ENCODE assay signal across 8 cellular contexts in genomic region chr17:34998205-34998604, GRCh38. TPM values are rescaled to one million over a fixed set of nuclear protein-coding genes. Genes with fewer than 3 reads are reported as not detected.
DNase-seq lines count a peak whose midpoint lies in the region; ATAC-seq and TF ChIP-seq lines count a peak whose summit lies in the region.

No MANE protein-coding gene starts in this region.

- H3K27ac ChIP-seq in BLaER1 treated with 17β-estradiol and CSF1 and Interleukin-3, amounts not matched to agents 10 nM and 100 nM: peak overlapping the region in 8 of 11 experiments; percentile 33 to 71 (median 58); a peak in 15 of 22 replicates

- peak; percentile 98 for ATAC-seq in effector memory CD8-positive, alpha-beta T cell (replicated peaks)

- H3K27me3 ChIP-seq in BLaER1 treated with 17β-estradiol and CSF1 and Interleukin-3, amounts not matched to agents 10 nM and 100 nM: no peaks in the 10 kb centered on the region

- no peak overlapping the region for H3K4me3 Mint-ChIP-seq in effector memory CD8-positive, alpha-beta T cell
- H3K4me3 Mint-ChIP-seq in mesothelial cell of epicardium: no peak overlapping the region

- H4K20me1 ChIP-seq in BLaER1 treated with 17β-estradiol and CSF1 and Interleukin-3, amounts not matched to agents 10 nM and 100 nM: no peaks in the 10 kb centered on the region; a peak in 1 of 22 replicates

- peaks cover 6 to 7% of the 10 kb centered on the region in 2 donors for H3K4me1 Mint-ChIP-seq in effector memory CD8-positive, alpha-beta T cell (ENCODE audit: low read depth in 2 of 2)
- peaks cover 21% of the 10 kb centered on the region for H3K4me1 Mint-ChIP-seq in mesothelial cell of epicardium

- no peaks in the 10 kb centered on the region for H3K9me3 Mint-ChIP-seq in effector memory CD8-positive, alpha-beta T cell
- H3K9me3 Mint-ChIP-seq in mesothelial cell of epicardium: no peaks in the 10 kb centered on the region

- peak overlapping the region; percentile 46 to 67 for H3K27ac Mint-ChIP-seq in effector memory CD8-positive, alpha-beta T cell
- H3K27ac Mint-ChIP-seq in mesothelial cell of epicardium: peak overlapping the region; percentile 97

- no peaks in the 10 kb centered on the region for H3K27me3 Mint-ChIP-seq in effector memory CD8-positive, alpha-beta T cell
- H3K27me3 Mint-ChIP-seq in mesothelial cell of epicardium (ENCODE audit: low read depth): no peaks in the 10 kb centered on the region

- DNase-seq in GM20000 (ENCODE audit: low spot score): peak; percentile 87
- peak; percentile 25 to 71 for DNase-seq in NCI-H526 (lab: John Stamatoyannopoulos, UW)
- DNase-seq in activated CD8-positive, alpha-beta memory T cell treated with anti-CD3 and anti-CD28 coated beads for 48 hours (ENCODE audit: low read depth in 2 of 3, low spot score in 2 of 3): peak; percentile 52 to 63 (median 56)
- DNase-seq in effector memory CD8-positive, alpha-beta T cell: peak; percentile 74 to 78 (median 75)
- DNase-seq in mesothelial cell of epicardium (ENCODE audit: low spot score in 2 of 2, unreplicated experiment in 2 of 2): peak in 1 of 2 experiments; percentile 59
- DNase-seq in stimulated activated CD8-positive, alpha-beta memory T cell treated with anti-CD3 and anti-CD28 coated beads, Interleukin-2, amount 100 ng/mL, for 1 hour (ENCODE audit: low read depth in 2 of 2): peak; percentile 57 to 60
- no peak for DNase-seq in NCI-H1105 (lab: John Stamatoyannopoulos, UW)

- H3K9ac ChIP-seq in BLaER1 treated with 17β-estradiol and CSF1 and Interleukin-3, amounts not matched to agents 10 nM and 100 nM: peak overlapping the region in 10 of 11 experiments; percentile 9 to 44 (median 31); a peak in 11 of 22 replicates

- H3K9me3 ChIP-seq in BLaER1 treated with 17β-estradiol and CSF1 and Interleukin-3, amounts not matched to agents 10 nM and 100 nM (replicated peaks in 1 of 11): no peaks in the 10 kb centered on the region

- H3K36me3 ChIP-seq in BLaER1 treated with 17β-estradiol and CSF1 and Interleukin-3, amounts not matched to agents 10 nM and 100 nM: peaks cover 35 to 100% (median 98%) of the 10 kb centered on the region in 11 experiments

- H3K4me3 ChIP-seq in BLaER1 treated with 17β-estradiol and CSF1 and Interleukin-3, amounts not matched to agents 10 nM and 100 nM: no peak overlapping the region

- peak overlapping the region in 4 of 11 experiments; percentile 1 to 27 (median 22); a peak in 3 of 22 replicates for H3K4me2 ChIP-seq in BLaER1 treated with 17β-estradiol and CSF1 and Interleukin-3, amounts not matched to agents 10 nM and 100 nM

- TF ChIP-seq CTCF in GM20000 (IDR thresholded peaks at IDR 0.05; ENCODE audit: extremely low read depth, missing control alignments) (peak; percentile 93), mesothelial cell of epicardium (IDR thresholded peaks at IDR 0.05; ENCODE audit: unreplicated experiment) (no peak)

- peaks cover 0 to 45% (median 17%) of the 10 kb centered on the region in 10 experiments; a peak in 16 of 20 replicates for H3K4me1 ChIP-seq in BLaER1 treated with 17β-estradiol and CSF1 and Interleukin-3, amounts not matched to agents 10 nM and 100 nM

- H3K36me3 Mint-ChIP-seq in effector memory CD8-positive, alpha-beta T cell (ENCODE audit: insufficient read depth): peaks cover 35% of the 10 kb centered on the region
- H3K36me3 Mint-ChIP-seq in mesothelial cell of epicardium: peaks cover 42% of the 10 kb centered on the region

RNA-seq across cellular contexts. Expression of gene LIG3, which starts 17.9 kb away (rescaled TPM):
- total RNA-seq in mesothelial cell of epicardium: 84.4 to 93.1 TPM (median 92.2 TPM) in 3 replicates

RNA-seq across cellular contexts. Expression of gene ZNF830, which starts 36.9 kb away (rescaled TPM):
- 17.2 to 18.5 TPM (median 17.9 TPM) in 3 replicates for total RNA-seq in mesothelial cell of epicardium

RNA-seq across cellular contexts. Expression of gene CCT6B, which starts 36.9 kb away (rescaled TPM):
- 3.2 to 3.5 TPM (median 3.3 TPM) in 3 replicates for total RNA-seq in mesothelial cell of epicardium
